11 cellular contexts compared by ENCODE assay signal in genomic region chr4:26568446-26568994, GRCh38. TPM values are rescaled to one million over a fixed set of nuclear protein-coding genes. Genes with fewer than 3 reads are reported as not detected.
DNase-seq lines count a peak whose midpoint lies in the region; ATAC-seq, FAIRE-seq and TF ChIP-seq lines count a peak whose summit lies in the region.
"Had no signal": no experiment of that assay in that cellular context is flagged by ENCODE, and none has a peak within 500 bp of the region (broad histone marks: within the 10 kb centered on the region; RNA-seq: fewer than 3 reads in every experiment).

No MANE protein-coding gene starts in this region.

- FAIRE-seq in keratinocyte (lab: Jason Lieb, UNC) = peak; percentile 69
- FAIRE-seq: colon had no signal

- no peak overlapping the region for H3K9ac ChIP-seq in keratinocyte (ENCODE audit: control insufficient read depth, extremely low read depth, insufficient read depth, low read length)

- H2AFZ ChIP-seq in ACC112 (ENCODE audit: low read length, unreplicated experiment) (peak overlapping the region; percentile 79), keratinocyte (ENCODE audit: control insufficient read depth, low read length) (no peak overlapping the region)

- H3K27ac Mint-ChIP-seq in HFFc6 (peak overlapping the region; percentile 84), T-helper 17 cell (no peak overlapping the region)
- no peak overlapping the region for H3K27ac Mint-ChIP-seq in CD8-positive, alpha-beta T cell

- TF ChIP-seq CTCF in HFFc6 (IDR thresholded peaks at IDR 0.05) (no peak), astrocyte of the cerebellum (IDR thresholded peaks at IDR 0.05; ENCODE audit: low read depth, low read length, missing control alignments) (no peak), keratinocyte (optimal IDR thresholded peaks at IDR 0.05 in 1 of 3, IDR thresholded peaks at IDR 0.05 in 1 of 3, conservative IDR thresholded peaks at IDR 0.05 in 1 of 3; ENCODE audit: extremely low read depth in 1 of 3, insufficient read depth in 2 of 3, low read length in 3 of 3) (no peak)
- no peak for TF ChIP-seq CTCF in CD8-positive, alpha-beta T cell (IDR thresholded peaks at IDR 0.05)

- H3K79me2 ChIP-seq in ACC112 (ENCODE audit: control insufficient read depth, insufficient read depth, low read length, unreplicated experiment) (no peaks in the 10 kb centered on the region), keratinocyte (ENCODE audit: control insufficient read depth, insufficient read depth, low read length) (no peaks in the 10 kb centered on the region)

- intact Hi-C loops in CD8-positive, alpha-beta T cell (cut with DNase I, micrococcal nuclease) = no loop called here

- H3K27ac ChIP-seq in ACC112 (ENCODE audit: low read depth, low read length) = peak overlapping the region; percentile 75
- peak overlapping the region; percentile 22 for H3K27ac ChIP-seq in keratinocyte (ENCODE audit: control insufficient read depth, insufficient read depth, low read length)
- no peak overlapping the region for H3K27ac ChIP-seq in CD8-positive, alpha-beta T cell (ENCODE audit: low read depth, low read length)

- H3K4me1 ChIP-seq in ACC112 (ENCODE audit: control insufficient read depth, insufficient read depth, low read length, unreplicated experiment) (peaks cover 43% of the 10 kb centered on the region), keratinocyte (ENCODE audit: control insufficient read depth, extremely low read depth, insufficient read depth, low read length) (peaks cover 6% of the 10 kb centered on the region)
- H3K4me1 ChIP-seq in CD8-positive, alpha-beta T cell (ENCODE audit: insufficient read depth, low read length) = no peaks in the 10 kb centered on the region

- no peak for ATAC-seq in T-helper 17 cell
- ATAC-seq in CD8-positive, alpha-beta T cell = no peak

- H3K4me1 Mint-ChIP-seq in HFFc6 (ENCODE audit: low read depth) = peaks cover 59% of the 10 kb centered on the region
- no peaks in the 10 kb centered on the region for H3K4me1 Mint-ChIP-seq in T-helper 17 cell
- H3K4me1 Mint-ChIP-seq in CD8-positive, alpha-beta T cell (ENCODE audit: low read depth) = no peaks in the 10 kb centered on the region

- H3K4me3 ChIP-seq in ACC112 (ENCODE audit: low read depth, low read length) (peak overlapping the region; percentile 23), astrocyte of the cerebellum (ENCODE audit: low read depth, low read length) (no peak overlapping the region), keratinocyte (ENCODE audit: control insufficient read depth in 2 of 3, extremely low read depth in 1 of 3, insufficient read depth in 2 of 3, low read depth in 1 of 3, low read length in 3 of 3) (no peak overlapping the region)
- H3K4me3 ChIP-seq in CD8-positive, alpha-beta T cell (ENCODE audit: low read depth, low read length) = no peak overlapping the region

- H3K9me1 ChIP-seq in keratinocyte (ENCODE audit: control insufficient read depth, extremely low read depth, insufficient read depth, low read length) = no peaks in the 10 kb centered on the region

- H3K27me3 Mint-ChIP-seq in HFFc6 (ENCODE audit: insufficient read depth) = no peaks in the 10 kb centered on the region; the same call in none of the 2 replicates
- peaks cover 61% of the 10 kb centered on the region for H3K27me3 Mint-ChIP-seq in T-helper 17 cell
- peaks cover 9% of the 10 kb centered on the region for H3K27me3 Mint-ChIP-seq in CD8-positive, alpha-beta T cell (ENCODE audit: low read depth)

- H3K36me3 ChIP-seq in ACC112 (ENCODE audit: insufficient read depth, low read length) (no peaks in the 10 kb centered on the region), keratinocyte (ENCODE audit: control insufficient read depth in 2 of 2, extremely low read depth in 1 of 2, insufficient read depth in 2 of 2, low read length in 2 of 2) (no peaks in the 10 kb centered on the region)
- no peaks in the 10 kb centered on the region for H3K36me3 ChIP-seq in CD8-positive, alpha-beta T cell (ENCODE audit: insufficient read depth, low read length)

- CTCF ChIA-PET in CD8-positive, alpha-beta T cell (lab: Charles Lee) = no interaction called here

- POLR2A ChIA-PET in CD8-positive, alpha-beta T cell (lab: Charles Lee) = interaction anchor here (0.8 kb wide), 1 partner anchor 15 kb away, joined by 3 read pairs; no protein-coding TSS in a partner anchor

- H3K9me3 Mint-ChIP-seq in HFFc6 = no peaks in the 10 kb centered on the region
- H3K9me3 Mint-ChIP-seq in CD8-positive, alpha-beta T cell = no peaks in the 10 kb centered on the region

- H3K27me3 ChIP-seq in ACC112 (ENCODE audit: insufficient read depth, low read length) (no peaks in the 10 kb centered on the region), keratinocyte (ENCODE audit: control insufficient read depth, extremely low read depth, insufficient read depth, low read length) (no peaks in the 10 kb centered on the region)
- no peaks in the 10 kb centered on the region for H3K27me3 ChIP-seq in CD8-positive, alpha-beta T cell (ENCODE audit: insufficient read depth, low read length)

- in situ Hi-C loops in astrocyte of the cerebellum (cut with HindIII; ENCODE audit: low sequenced_read_pairs) = no loop called here

- H3K4me2 ChIP-seq in keratinocyte (ENCODE audit: control insufficient read depth, extremely low read depth, insufficient read depth, low read depth, low read length) = peak overlapping the region; percentile 64

- H3K4me3 Mint-ChIP-seq in HFFc6 = peak overlapping the region; percentile 36
- H3K4me3 Mint-ChIP-seq in T-helper 17 cell = no peak overlapping the region
- H3K4me3 Mint-ChIP-seq in CD8-positive, alpha-beta T cell = no peak overlapping the region

- dilution Hi-C loops in keratinocyte (cut with MboI; ENCODE audit: extremely low pct_ligation_motif_present, low sequenced_read_pairs) = no loop called here

- peak; percentile 97 for DNase-seq in HFFc6
- DNase-seq in astrocyte of the cerebellum (ENCODE audit: low read depth) = peak; percentile 95
- DNase-seq in keratinocyte (ENCODE audit: low read depth, low spot score) = no peak
- no peak for DNase-seq in T-helper 17 cell
- no peak for DNase-seq in CD8-positive, alpha-beta T cell
- no peak for DNase-seq in NCI-H1092 treated with DMSO at 0.1 percent for 48 hours (lab: John Stamatoyannopoulos, UW)
- DNase-seq in MV-4-11 (lab: John Stamatoyannopoulos, UW) = no peak
- DNase-seq: NCI-H1694, Right ventricle myocardium superior had no signal

- no peaks in the 10 kb centered on the region for H4K20me1 ChIP-seq in keratinocyte (ENCODE audit: control insufficient read depth, extremely low read depth, insufficient read depth, low read length)

- H3K36me3 Mint-ChIP-seq in HFFc6 (ENCODE audit: low read depth) = no peaks in the 10 kb centered on the region
- peaks cover 2% of the 10 kb centered on the region for H3K36me3 Mint-ChIP-seq in T-helper 17 cell (ENCODE audit: low read depth)
- no peaks in the 10 kb centered on the region for H3K36me3 Mint-ChIP-seq in CD8-positive, alpha-beta T cell

- H3K9me3 ChIP-seq in keratinocyte (ENCODE audit: control insufficient read depth, low read depth, low read length) = no peaks in the 10 kb centered on the region
- no peaks in the 10 kb centered on the region for H3K9me3 ChIP-seq in T-helper 17 cell (ENCODE audit: control insufficient read depth, low read length, poor library complexity, severe bottlenecking)
- no peaks in the 10 kb centered on the region for H3K9me3 ChIP-seq in CD8-positive, alpha-beta T cell (ENCODE audit: low read length)

RNA-seq across cellular contexts. Expression of gene TBC1D19, which starts 15.4 kb away (rescaled TPM):
- total RNA-seq in HFFc6 (2021; fragmentation: NEBNext Ultra II Directional; extraction: Animal tissue kit (Norgen Biotek cat#: 25700)) = 10 to 100 TPM in 4 of 6 experiments, 1 to 10 TPM in 2; 8.5 to 14.4 (median 12.1) TPM
- polyA plus RNA-seq in keratinocyte = 6.2 to 11.3 TPM (median 9.0 TPM) in 3 replicates
- 3.1 TPM for polyA plus RNA-seq in keratinocyte (2011; ENCODE audit: low read depth)
- 6.1 and 14.7 TPM in 2 replicates for polyA plus RNA-seq in keratinocyte (2011; cell fraction: cytosol; rRNA removed)
- polyA plus RNA-seq in keratinocyte (2011; cell fraction: nucleus; rRNA removed) = 11.6 and 15.0 TPM in 2 replicates
- polyA plus RNA-seq in keratinocyte (2012; ENCODE audit: low replicate concordance) = 1.9 and 3.9 TPM in 2 replicates
- 2.7 to 21.9 TPM (median 11.5 TPM) in 3 replicates for polyA minus RNA-seq in keratinocyte
- polyA minus RNA-seq in keratinocyte (2011; cell fraction: cytosol; rRNA and poly(A)+ RNA removed) = 5.2 TPM
- polyA minus RNA-seq in keratinocyte (2011; cell fraction: nucleus; rRNA and poly(A)+ RNA removed) = 15.4 and 30.3 TPM in 2 replicates
- 1 to 10 TPM; 7.5 to 9.9 TPM for total RNA-seq in T-helper 17 cell
- 1 to 10 TPM; 3.4 to 4.4 TPM for total RNA-seq in CD8-positive, alpha-beta T cell

Comparison
In these comparisons a context has a peak if more than half of its experiments do, and no peak if none do; other contexts are left out.
1. DNase-seq: peak in HFFc6 (single experiment) and astrocyte of the cerebellum (single experiment); none in keratinocyte (single experiment), T-helper 17 cell (0 of 3), CD8-positive, alpha-beta T cell (0 of 7), NCI-H1092 treated with DMSO at 0.1 percent for 48 hours (single experiment) and MV-4-11 (single experiment).